1 cellular context compared by ENCODE assay signal in genomic region chr11:62601364-62602140, GRCh38.
TF ChIP-seq lines count a peak whose summit lies in the region.

TSS of gene MTA2 (minus strand) at chr11:62601865. CDS start at chr11:62601450, 415 bp downstream.

TF ChIP-seq in HepG2, 621 proteins besides CTCF, POLR2A, EP300 and RAD21 (continued from another document and continues in another):
- no peak for TF ChIP-seq ZNF503 (CRISPR knock-in tag; IDR thresholded peaks at IDR 0.05)
- TF ChIP-seq ZNF549 (CRISPR knock-in tag; IDR thresholded peaks at IDR 0.05): no peak
- TF ChIP-seq IRF1 (CRISPR knock-in tag; IDR thresholded peaks at IDR 0.05; ENCODE audit: low read depth): no peak
- TF ChIP-seq XRCC5 (optimal IDR thresholded peaks at IDR 0.05; ENCODE audit: low read length): no peak
- TF ChIP-seq ZBTB40 (IDR thresholded peaks at IDR 0.05): no peak
- TF ChIP-seq ZBTB40 (CRISPR knock-in tag; IDR thresholded peaks at IDR 0.05): peak; percentile 57
- no peak for TF ChIP-seq SNAPC2 (CRISPR knock-in tag; IDR thresholded peaks at IDR 0.05)
- TF ChIP-seq NR2F6 (IDR thresholded peaks at IDR 0.05): no peak
- peak; percentile 10; the same call in 1 of the 2 replicates for TF ChIP-seq NR2F6 (CRISPR knock-in tag; IDR thresholded peaks at IDR 0.05)
- no peak for TF ChIP-seq ZNF34 (CRISPR knock-in tag; IDR thresholded peaks at IDR 0.05; ENCODE audit: borderline replicate concordance)
- peak; percentile 70; the same call in 1 of the 2 replicates for TF ChIP-seq ZNF747 (CRISPR knock-in tag; IDR thresholded peaks at IDR 0.05; ENCODE audit: borderline replicate concordance)
- peak; percentile 49; the same call in 1 of the 2 replicates for TF ChIP-seq MXD4 (CRISPR knock-in tag; IDR thresholded peaks at IDR 0.05)
- peak; percentile 83 for TF ChIP-seq MYPOP (CRISPR knock-in tag; IDR thresholded peaks at IDR 0.05)
- TF ChIP-seq ZIK1 (CRISPR knock-in tag; IDR thresholded peaks at IDR 0.05; ENCODE audit: borderline replicate concordance, low read depth): no peak
- no peak for TF ChIP-seq ZNF260 (CRISPR knock-in tag; IDR thresholded peaks at IDR 0.05; ENCODE audit: borderline replicate concordance, low read depth)
- TF ChIP-seq PRDM10 (CRISPR knock-in tag; IDR thresholded peaks at IDR 0.05; ENCODE audit: low read depth): no peak
- TF ChIP-seq ZMYM2 (CRISPR knock-in tag; IDR thresholded peaks at IDR 0.05): no peak
- TF ChIP-seq ZNF777 (CRISPR knock-in tag; IDR thresholded peaks at IDR 0.05): peak; percentile 56; the same call in 1 of the 2 replicates
- TF ChIP-seq TFE3 (CRISPR knock-in tag; IDR thresholded peaks at IDR 0.05): no peak; the same call in 1 of the 2 replicates
- TF ChIP-seq ZFP90 (CRISPR knock-in tag; IDR thresholded peaks at IDR 0.05; ENCODE audit: borderline replicate concordance): no peak; the same call in 1 of the 2 replicates
- no peak for TF ChIP-seq RERE (CRISPR knock-in tag; IDR thresholded peaks at IDR 0.05; ENCODE audit: low read depth)
- no peak for TF ChIP-seq ZNF3 (CRISPR knock-in tag; IDR thresholded peaks at IDR 0.05)
- peak; percentile 72; the same call in 1 of the 2 replicates for TF ChIP-seq ZBTB25 (CRISPR knock-in tag; IDR thresholded peaks at IDR 0.05)
- no peak; the same call in none of the 2 replicates for TF ChIP-seq MTERF4 (CRISPR knock-in tag; IDR thresholded peaks at IDR 0.05)
- TF ChIP-seq ZBTB7A (CRISPR knock-in tag; IDR thresholded peaks at IDR 0.05): no peak
- TF ChIP-seq ONECUT2 (CRISPR knock-in tag; IDR thresholded peaks at IDR 0.05): no peak
